31 cellular contexts compared by ENCODE assay signal in genomic region chr3:37161351-37161750, GRCh38. TPM values are rescaled to one million over a fixed set of nuclear protein-coding genes. Genes with fewer than 3 reads are reported as not detected.
A peak's percentile ranks its signal among the peaks of the same experiment; 100 is the strongest.
DNase-seq lines count a peak whose midpoint lies in the region; ATAC-seq, FAIRE-seq and TF ChIP-seq lines count a peak whose summit lies in the region.
"Had no signal": no experiment of that assay in that cellular context is flagged by ENCODE, and none has a peak within 500 bp of the region (broad histone marks: within the 10 kb centered on the region; RNA-seq: fewer than 3 reads in every experiment).

No MANE protein-coding gene starts in this region.

- no peak for ATAC-seq in lower lobe of right lung
- ATAC-seq: GM23338, HepG2, upper lobe of right lung had no signal

- H2AFZ ChIP-seq in astrocyte (ENCODE audit: low read depth, low read length): no peak overlapping the region
- H2AFZ ChIP-seq: GM23338, parathyroid adenoma had no signal

- peak overlapping the region; percentile 89 for H3K27ac Mint-ChIP-seq in HFFc6
- H3K27ac Mint-ChIP-seq in astrocyte (ENCODE audit: unreplicated experiment): no peak overlapping the region
- H3K27ac Mint-ChIP-seq in mesothelial cell of epicardium: peak overlapping the region; percentile 32
- H3K27ac Mint-ChIP-seq: GM23338 had no signal

- peaks cover 60% of the 10 kb centered on the region for H3K36me3 Mint-ChIP-seq in HFFc6 (ENCODE audit: low read depth)
- peaks cover 6% of the 10 kb centered on the region for H3K36me3 Mint-ChIP-seq in astrocyte (ENCODE audit: low read depth, unreplicated experiment)
- H3K36me3 Mint-ChIP-seq in mesothelial cell of epicardium: peaks cover 20% of the 10 kb centered on the region

- TF ChIP-seq CTCF in HFFc6 (IDR thresholded peaks at IDR 0.05): no peak
- no peak for TF ChIP-seq CTCF in astrocyte (IDR thresholded peaks at IDR 0.05; ENCODE audit: insufficient read depth, low read depth, low read length)
- no peak for TF ChIP-seq CTCF in mesothelial cell of epicardium (IDR thresholded peaks at IDR 0.05; ENCODE audit: unreplicated experiment)
- no peak for TF ChIP-seq CTCF in lower leg skin (IDR thresholded peaks at IDR 0.05)
- no peak for TF ChIP-seq CTCF in lower lobe of right lung (IDR thresholded peaks at IDR 0.05)

- H3K27me3 ChIP-seq in astrocyte (ENCODE audit: insufficient read depth, low read length) (no peaks in the 10 kb centered on the region), H7 (ENCODE audit: control insufficient read depth, insufficient read depth, low read length) (no peaks in the 10 kb centered on the region), lower lobe of right lung (ENCODE audit: low read depth) (no peaks in the 10 kb centered on the region)
- H3K27me3 ChIP-seq: ascending aorta, upper lobe of right lung had no signal

- H3K4me1 Mint-ChIP-seq in HFFc6 (ENCODE audit: low read depth) (peaks cover 53% of the 10 kb centered on the region), astrocyte (ENCODE audit: low read depth, unreplicated experiment) (peaks cover 23% of the 10 kb centered on the region), mesothelial cell of epicardium (no peaks in the 10 kb centered on the region)

- in situ Hi-C loops in KBM-7 (cut with MboI; ENCODE audit: low pct_unique_long_range_greater_than_20kb, low sequenced_read_pairs): no loop called here

- intact Hi-C loops in lower leg skin (cut with DNase I; ENCODE audit: low total_unique reads): no loop called here
- intact Hi-C loops in lower lobe of right lung (cut with DNase I): no loop called here

- 85 to 86% methylated on average over 3 of the region's 3 CpGs for WGBS in lower leg skin, 2 donors

- DNase-seq in EH (ENCODE audit: low read depth): peak; percentile 73
- peak; percentile 31 for DNase-seq in HFFc6
- DNase-seq in astrocyte (ENCODE audit: low read depth): no peak
- DNase-seq in mesothelial cell of epicardium (ENCODE audit: low spot score in 2 of 2, unreplicated experiment in 2 of 2): no peak
- DNase-seq in KBM-7: no peak
- no peak for DNase-seq in H7
- no peak for DNase-seq in lower leg skin (ENCODE audit: low spot score in 2 of 2)
- DNase-seq in lower lobe of right lung: no peak
- DNase-seq: activated CD4-positive, alpha-beta T cell treated with anti-CD3 and anti-CD28 coated beads for 48 hours; activated naive CD4-positive, alpha-beta T cell treated with anti-CD3 and anti-CD28 coated beads, Interleukin-2, amount 50 U/mL, for 16 hours; dermis blood vessel endothelial cell; kidney; mucosa of descending colon; MV-4-11; NCI-H1694; NCI-H446 treated with DMSO at 0.1 percent for 48 hours; OCI-M1; small intestine; stimulated activated CD4-positive, alpha-beta T cell treated with anti-CD3 and anti-CD28 coated beads, Interleukin-2, amount 100 ng/mL, for 24 hours; T-helper 9 cell; upper lobe of right lung; WERI-Rb-1 had no signal

- H3K79me2 ChIP-seq in astrocyte (ENCODE audit: insufficient read depth, low read length): peaks cover 56% of the 10 kb centered on the region

- H3K4me2 ChIP-seq in astrocyte (ENCODE audit: low read length): peak overlapping the region; percentile 7
- H3K4me2 ChIP-seq: GM23338 had no signal

- H3K27ac ChIP-seq in astrocyte (ENCODE audit: low read depth, low read length): no peak overlapping the region
- H3K27ac ChIP-seq in lower lobe of right lung: no peak overlapping the region
- H3K27ac ChIP-seq: ascending aorta, C4-2B, parathyroid adenoma, SK-N-MC, upper lobe of right lung, WERI-Rb-1 had no signal

- H3K4me1 ChIP-seq in astrocyte (ENCODE audit: insufficient read depth, low read length) (peaks cover 19% of the 10 kb centered on the region), lower lobe of right lung (peaks cover 14% of the 10 kb centered on the region)
- H3K4me1 ChIP-seq: upper lobe of right lung had no signal

- H3K36me3 ChIP-seq in astrocyte (ENCODE audit: insufficient read depth, low read length) (peaks cover 4% of the 10 kb centered on the region), H7 (replicated peaks; ENCODE audit: control insufficient read depth, insufficient read depth, low read length) (no peaks in the 10 kb centered on the region), lower lobe of right lung (peaks cover 11% of the 10 kb centered on the region)
- H3K36me3 ChIP-seq: upper lobe of right lung had no signal

- peak overlapping the region; percentile 66 for H3K4me3 Mint-ChIP-seq in HFFc6
- H3K4me3 Mint-ChIP-seq in astrocyte (ENCODE audit: unreplicated experiment): peak overlapping the region; percentile 43
- no peak overlapping the region for H3K4me3 Mint-ChIP-seq in mesothelial cell of epicardium
- H3K4me3 Mint-ChIP-seq: activated T-helper 1 cell treated with anti-CD3 and anti-CD28 coated beads, Interleukin-12 subunit alpha, Interleukin-12 subunit beta, Interleukin-2, Interleukin-4 antibody, amounts not matched to agents 30 ng/mL and 10 ng/mL and 1 ng/mL, durations not matched to agents 14 hours and 24 hours and 36 hours; GM23338 had no signal

- no peak for FAIRE-seq in astrocyte (lab: Jason Lieb, UNC)
- FAIRE-seq: D721Med, GM12892, HepG2, kidney, small intestine had no signal

- no peak for TF ChIP-seq POLR2A in lower leg skin (IDR thresholded peaks at IDR 0.05)

- H3K9ac ChIP-seq in astrocyte (ENCODE audit: low read length): no peak overlapping the region
- H3K9ac ChIP-seq: parathyroid adenoma had no signal

- peaks cover 3% of the 10 kb centered on the region for H4K20me1 ChIP-seq in astrocyte (ENCODE audit: insufficient read depth, low read length)

- H3K27me3 Mint-ChIP-seq in HFFc6 (ENCODE audit: insufficient read depth) (no peaks in the 10 kb centered on the region), astrocyte (ENCODE audit: low read depth, unreplicated experiment) (no peaks in the 10 kb centered on the region), mesothelial cell of epicardium (ENCODE audit: low read depth) (no peaks in the 10 kb centered on the region)

- H3K9me3 Mint-ChIP-seq in HFFc6: no peaks in the 10 kb centered on the region
- no peaks in the 10 kb centered on the region for H3K9me3 Mint-ChIP-seq in astrocyte (ENCODE audit: unreplicated experiment)
- no peaks in the 10 kb centered on the region for H3K9me3 Mint-ChIP-seq in mesothelial cell of epicardium
- H3K9me3 Mint-ChIP-seq: activated T-helper 1 cell treated with anti-CD3 and anti-CD28 coated beads, Interleukin-12 subunit alpha, Interleukin-12 subunit beta, Interleukin-2, Interleukin-4 antibody, amounts not matched to agents 30 ng/mL and 10 ng/mL and 1 ng/mL, durations not matched to agents 14 hours and 24 hours and 36 hours; GM23338 had no signal

- no peaks in the 10 kb centered on the region for H3K9me3 ChIP-seq in astrocyte (ENCODE audit: insufficient read depth, low read depth, low read length)
- no peaks in the 10 kb centered on the region for H3K9me3 ChIP-seq in lower lobe of right lung
- H3K9me3 ChIP-seq: ascending aorta, mucosa of descending colon, upper lobe of right lung had no signal

- H3K4me3 ChIP-seq in astrocyte (ENCODE audit: insufficient read depth, low read depth, low read length): no peak overlapping the region
- H3K4me3 ChIP-seq in H7 (ENCODE audit: insufficient read depth, low read depth, low read length): no peak overlapping the region
- no peak overlapping the region for H3K4me3 ChIP-seq in lower leg skin (ENCODE audit: low read depth, poor library complexity, severe bottlenecking)
- H3K4me3 ChIP-seq in lower lobe of right lung: no peak overlapping the region
- H3K4me3 ChIP-seq: ascending aorta, GM23338, mucosa of descending colon, SK-N-MC, upper lobe of right lung had no signal

RNA-seq across cellular contexts. Expression of gene LRRFIP2, which starts 13.0 kb away (rescaled TPM):
- total RNA-seq in HFFc6 (2021; fragmentation: NEBNext Ultra II Directional; extraction: Animal tissue kit (Norgen Biotek cat#: 25700)): 100 to 1,000 TPM; 124 to 151 (median 134) TPM
- 62.0 and 62.4 TPM in 2 replicates for total RNA-seq in astrocyte
- total RNA-seq in mesothelial cell of epicardium: 35.0 to 41.7 TPM (median 38.1 TPM) in 3 replicates
- total RNA-seq in H7 (2014; rRNA removed; shearing (Covaris generic)): 16.8 and 23.9 TPM in 2 replicates
- total RNA-seq in lower leg skin: 100 to 1,000 TPM in 1 of 4 donors, 10 to 100 TPM in 3; 67.1 to 102 (median 83.1) TPM
- 44.4 TPM for total RNA-seq in lower lobe of right lung

Comparison
In these comparisons a context has a peak if more than half of its experiments do, and no peak if none do; other contexts are left out.
1. DNase-seq: peak in EH (single experiment) and HFFc6 (single experiment); none in astrocyte (single experiment), mesothelial cell of epicardium (0 of 2), KBM-7 (single experiment), H7 (single experiment), lower leg skin (0 of 2) and lower lobe of right lung (single experiment).